10 cellular contexts compared by ENCODE assay signal in genomic region chr10:31146496-31147219, GRCh38.
DNase-seq lines count a peak whose midpoint lies in the region; ATAC-seq and TF ChIP-seq lines count a peak whose summit lies in the region.
"Had no signal": no experiment of that assay in that cellular context is flagged by ENCODE, and none has a peak within 500 bp of the region (broad histone marks: within the 10 kb centered on the region; RNA-seq: fewer than 3 reads in every experiment).

No MANE protein-coding gene starts in this region.

- H3K27me3 ChIP-seq in SJSA1 (replicated peaks) = no peaks in the 10 kb centered on the region
- no peaks in the 10 kb centered on the region for H3K27me3 ChIP-seq in trophoblast cell (ENCODE audit: insufficient read depth, low read length)
- H3K27me3 ChIP-seq: dorsolateral prefrontal cortex had no signal

- H2AK5ac ChIP-seq in trophoblast cell (ENCODE audit: low read length) = no peak overlapping the region

- no peak overlapping the region for H2BK5ac ChIP-seq in trophoblast cell (ENCODE audit: low read depth, low read length, poor library complexity)

- H2AFZ ChIP-seq in trophoblast cell (ENCODE audit: insufficient read depth, low read length, poor library complexity) = no peak overlapping the region

- H3K4me1 ChIP-seq in SJSA1 (replicated peaks) (peaks cover 43% of the 10 kb centered on the region), trophoblast cell (ENCODE audit: control insufficient read depth in 1 of 2, insufficient read depth in 2 of 2, low read length in 2 of 2) (peaks cover 10 to 16% of the 10 kb centered on the region in 2 experiments)

- no peak overlapping the region for H3K4ac ChIP-seq in trophoblast cell (ENCODE audit: low read depth, low read length)

- DNase-seq in ELF-1 (ENCODE audit: low read depth, low spot score) = peak; percentile 41
- DNase-seq in SJSA1 (ENCODE audit: low read depth in 1 of 2, low spot score in 2 of 2) = peak; percentile 79 to 80
- DNase-seq in fibroblast of pulmonary artery (ENCODE audit: low read depth) = peak; percentile 71
- DNase-seq in trophoblast cell = peak in 1 of 2 donors; percentile 11
- DNase-seq in SIG-M5 treated with dmso at 0.1 percent for 504 hours (lab: John Stamatoyannopoulos, UW; ENCODE audit: unreplicated experiment) = no peak
- DNase-seq: dorsolateral prefrontal cortex, NCI-H446 had no signal

- no peak overlapping the region for H3K14ac ChIP-seq in trophoblast cell (ENCODE audit: low read length)

- ATAC-seq in GM18498 (IDR thresholded peaks at IDR 0.05; ENCODE audit: unreplicated experiment) = no peak
- no peak for ATAC-seq in esophagus mucosa
- no peak for ATAC-seq in HG03378 (IDR thresholded peaks at IDR 0.05; ENCODE audit: unreplicated experiment)

- H3K79me2 ChIP-seq in trophoblast cell (ENCODE audit: control insufficient read depth, insufficient read depth, low read length, poor library complexity) = no peaks in the 10 kb centered on the region

- peak overlapping the region; percentile 36 for H4K8ac ChIP-seq in trophoblast cell (ENCODE audit: low read depth, low read length)

- H3K9ac ChIP-seq in trophoblast cell (ENCODE audit: low read length) = no peak overlapping the region

- H4K91ac ChIP-seq in trophoblast cell (ENCODE audit: low read depth, low read length) = peak overlapping the region; percentile 48

- peak overlapping the region; percentile 47 for H2BK12ac ChIP-seq in trophoblast cell (ENCODE audit: low read length)

- no peak overlapping the region for H3K23ac ChIP-seq in trophoblast cell (ENCODE audit: low read length)

- TF ChIP-seq CTCF in fibroblast of pulmonary artery (IDR thresholded peaks at IDR 0.05; ENCODE audit: low read length, missing control alignments) = no peak

- H3K27ac ChIP-seq in SJSA1 = peak overlapping the region; percentile 8
- H3K27ac ChIP-seq in trophoblast cell (ENCODE audit: low read depth, low read length) = peak overlapping the region; percentile 82

- H3K9me3 ChIP-seq in SJSA1 (replicated peaks) (no peaks in the 10 kb centered on the region), trophoblast cell (ENCODE audit: insufficient read depth, low read depth, low read length) (peaks cover 1% of the 10 kb centered on the region)

- H3K18ac ChIP-seq in trophoblast cell (ENCODE audit: low read length) = peak overlapping the region; percentile 47

- H3K4me3 ChIP-seq in SJSA1 (no peak overlapping the region), fibroblast of pulmonary artery (replicated peaks; ENCODE audit: low read depth, low read length) (no peak overlapping the region), trophoblast cell (ENCODE audit: low read depth, low read length) (no peak overlapping the region)
- H3K4me3 ChIP-seq: dorsolateral prefrontal cortex had no signal

- WGBS in trophoblast cell (ENCODE audit: extremely low coverage, insufficient coverage, insufficient read length) = no CpG with 5 or more reads among the region's 21 CpGs

- H3K4me2 ChIP-seq in trophoblast cell (ENCODE audit: low read length) = peak overlapping the region; percentile 20

- H2BK120ac ChIP-seq in trophoblast cell (ENCODE audit: insufficient read depth, low read length, poor library complexity) = peak overlapping the region; percentile 44

- H4K12ac ChIP-seq in trophoblast cell (ENCODE audit: low read depth, low read length) = no peak overlapping the region

- peaks cover 6% of the 10 kb centered on the region for H3K79me1 ChIP-seq in trophoblast cell (ENCODE audit: low read length)

- H3K36me3 ChIP-seq in SJSA1 (no peaks in the 10 kb centered on the region), trophoblast cell (ENCODE audit: control insufficient read depth in 1 of 2, insufficient read depth in 2 of 2, low read length in 2 of 2) (no peaks in the 10 kb centered on the region)
